Comparison of ENCODE assay signal across 8 cellular contexts in the genomic region with DNA sequence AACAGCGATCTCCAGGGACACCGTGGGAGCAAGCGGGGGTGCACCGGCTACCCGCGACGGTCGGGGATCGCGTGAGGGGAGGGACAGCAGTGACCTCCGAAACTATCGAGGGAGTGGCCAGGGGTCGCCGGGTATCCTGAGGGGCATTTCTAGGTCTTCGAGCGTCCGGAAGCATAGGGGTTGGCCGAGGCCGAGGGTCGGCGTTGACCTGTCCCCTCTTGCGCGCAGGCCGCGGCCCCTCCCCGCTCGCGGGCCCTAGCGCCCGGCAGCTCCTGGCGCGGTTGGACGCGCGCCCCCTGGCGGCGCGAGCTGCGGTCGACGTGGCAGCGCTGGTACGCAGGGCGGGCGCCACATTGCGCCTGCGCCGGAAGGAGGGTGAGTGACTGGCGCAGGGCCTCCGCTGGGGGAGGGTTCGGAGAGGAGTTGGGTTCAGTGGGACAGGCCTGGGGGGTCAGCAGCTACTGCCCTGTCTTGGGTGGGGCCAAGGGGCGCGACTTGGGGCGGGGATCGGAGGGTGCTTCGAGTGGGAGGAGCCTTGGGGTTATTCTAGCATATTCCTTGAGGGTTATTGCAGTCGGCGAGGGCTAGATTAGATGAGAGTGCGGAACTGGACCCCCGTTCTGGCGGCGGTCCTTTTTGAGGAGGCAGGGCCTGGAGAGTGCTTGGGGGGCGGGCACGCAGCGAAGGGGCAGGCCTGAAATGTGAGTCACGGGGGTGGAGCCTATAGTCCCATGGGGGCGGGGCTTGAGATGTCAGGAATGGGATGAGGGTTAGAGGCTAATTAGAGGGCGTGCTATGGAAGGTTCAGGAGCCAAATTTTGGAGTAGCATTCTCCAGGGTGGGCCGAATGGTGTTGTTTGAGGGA. TPM values are rescaled to one million over a fixed set of nuclear protein-coding genes. Genes with fewer than 3 reads are reported as not detected.
A peak's percentile ranks its signal among the peaks of the same experiment; 100 is the strongest.
DNase-seq lines count a peak whose midpoint lies in the region; ATAC-seq and TF ChIP-seq lines count a peak whose summit lies in the region.

No MANE protein-coding gene starts in this region.

- H3K4me3 ChIP-seq in CD4-positive, CD25-positive, alpha-beta regulatory T cell (ENCODE audit: low read depth, low read length) = no peak overlapping the region
- H3K4me3 ChIP-seq in OCI-LY1 (ENCODE audit: low read depth, low read length, poor library complexity, severe bottlenecking) = peak overlapping the region; percentile 59
- H3K4me3 ChIP-seq in epithelial cell of proximal tubule (ENCODE audit: low read depth, low read length) = peak overlapping the region; percentile 53

- ATAC-seq in CD4-positive, CD25-positive, alpha-beta regulatory T cell (ENCODE audit: low read depth in 2 of 2) = peak; percentile 59 to 66
- ATAC-seq in GM19452 (IDR thresholded peaks at IDR 0.05; ENCODE audit: unreplicated experiment) = peak; percentile 46

- peak overlapping the region; percentile 76 for H3K27ac ChIP-seq in CD4-positive, CD25-positive, alpha-beta regulatory T cell (ENCODE audit: insufficient read depth, low read length, poor library complexity, severe bottlenecking)
- H3K27ac ChIP-seq in OCI-LY1 (ENCODE audit: low read depth, low read length, poor library complexity, severe bottlenecking) = peak overlapping the region; percentile 74

- no peaks in the 10 kb centered on the region for H3K27me3 Mint-ChIP-seq in CD4-positive, CD25-positive, alpha-beta regulatory T cell

- peak overlapping the region; percentile 61 to 95 (median 81) for H3K4me3 Mint-ChIP-seq in CD4-positive, CD25-positive, alpha-beta regulatory T cell

- H3K4me1 Mint-ChIP-seq in CD4-positive, CD25-positive, alpha-beta regulatory T cell = peaks cover 0 to 37% (median 14%) of the 10 kb centered on the region in 4 donors

- no peaks in the 10 kb centered on the region for H4K20me1 ChIP-seq in OCI-LY1 (ENCODE audit: insufficient read depth, low read length)

- H3K9me2 ChIP-seq in OCI-LY1 (ENCODE audit: low read depth, low read length) = no peaks in the 10 kb centered on the region

- no peaks in the 10 kb centered on the region for H3K36me3 Mint-ChIP-seq in CD4-positive, CD25-positive, alpha-beta regulatory T cell

- TF ChIP-seq CTCF in OCI-LY1 (IDR thresholded peaks at IDR 0.05; ENCODE audit: low read length) = peak; percentile 52
- TF ChIP-seq CTCF in epithelial cell of proximal tubule (conservative IDR thresholded peaks at IDR 0.05; ENCODE audit: low read depth, low read length) = peak; percentile 49

- peaks cover 0 to 1% (median 0%) of the 10 kb centered on the region in 7 donors for H3K9me3 Mint-ChIP-seq in CD4-positive, CD25-positive, alpha-beta regulatory T cell

- no peaks in the 10 kb centered on the region for H3K36me3 ChIP-seq in CD4-positive, CD25-positive, alpha-beta regulatory T cell (ENCODE audit: control insufficient read depth, insufficient read depth, low read length)
- H3K36me3 ChIP-seq in OCI-LY1 (ENCODE audit: insufficient read depth, low read length) = no peaks in the 10 kb centered on the region

- H2AFZ ChIP-seq in OCI-LY1 (ENCODE audit: low read length) = 0 out of 2 replicates have a peak overlapping the region, but pooled peaks have one; percentile 42

- H3K27ac Mint-ChIP-seq in CD4-positive, CD25-positive, alpha-beta regulatory T cell = peak overlapping the region; percentile 86 to 96 (median 95)

- peak overlapping the region; percentile 73 for H3K4me2 ChIP-seq in OCI-LY1 (ENCODE audit: low read length)

- H3K27me3 ChIP-seq in CD4-positive, CD25-positive, alpha-beta regulatory T cell (ENCODE audit: control insufficient read depth, insufficient read depth, low read length) = no peaks in the 10 kb centered on the region
- no peaks in the 10 kb centered on the region for H3K27me3 ChIP-seq in OCI-LY1 (ENCODE audit: insufficient read depth, low read length)

- peaks cover 27% of the 10 kb centered on the region for H3K4me1 ChIP-seq in CD4-positive, CD25-positive, alpha-beta regulatory T cell (ENCODE audit: control insufficient read depth, insufficient read depth, low read length, poor library complexity, severe bottlenecking)
- H3K4me1 ChIP-seq in OCI-LY1 (ENCODE audit: insufficient read depth, low read length, severe bottlenecking) = peaks cover 31% of the 10 kb centered on the region

- no peaks in the 10 kb centered on the region for H3F3A ChIP-seq in OCI-LY1 (ENCODE audit: insufficient read depth, low read length)

- no peaks in the 10 kb centered on the region for H3K9me3 ChIP-seq in CD4-positive, CD25-positive, alpha-beta regulatory T cell (ENCODE audit: control insufficient read depth in 2 of 2, low read length in 2 of 2)
- no peaks in the 10 kb centered on the region for H3K9me3 ChIP-seq in OCI-LY1 (ENCODE audit: low read length)

- no peaks in the 10 kb centered on the region for H3K79me2 ChIP-seq in OCI-LY1 (ENCODE audit: insufficient read depth, low read length)

- DNase-seq in CD4-positive, CD25-positive, alpha-beta regulatory T cell = peak; percentile 73 to 84 (median 83)
- DNase-seq in HUDEP-2 (lab: John Stamatoyannopoulos, UW; ENCODE audit: unreplicated experiment in 76 of 76) (peak; percentile 11 to 95 (median 86)), activated T-cell treated with anti-CD3 and anti-CD28 coated beads for 48 hours (ENCODE audit: low read depth) (peak; percentile 80), epithelial cell of proximal tubule (ENCODE audit: low read depth) (no peak), mucosa of gallbladder (ENCODE audit: low spot score) (peak; percentile 85)
- DNase-seq in stimulated activated CD8-positive, alpha-beta memory T cell treated with anti-CD3 and anti-CD28 coated beads, Interleukin-7, amount 100 ng/mL, for 1 hour (ENCODE audit: low read depth in 2 of 2) = peak; percentile 48 to 60

- peak overlapping the region; percentile 70 for H3K9ac ChIP-seq in OCI-LY1 (ENCODE audit: low read length)

RNA-seq across cellular contexts. Expression of a gene that starts 1.2 kb away (rescaled TPM):
- total RNA-seq in CD4-positive, CD25-positive, alpha-beta regulatory T cell = 0.57 TPM
- polyA plus RNA-seq in CD4-positive, CD25-positive, alpha-beta regulatory T cell = 1 to 10 TPM in 1 of 4 donors, under 1 TPM in 3; 0.49 to 1.0 (median 0.62) TPM
- 8.3 and 9.6 TPM in 2 replicates for total RNA-seq in epithelial cell of proximal tubule
- total RNA-seq in mucosa of gallbladder = 18.3 TPM

RNA-seq across cellular contexts. Expression of a gene that starts 7.9 kb away (rescaled TPM):
- 141 TPM for total RNA-seq in CD4-positive, CD25-positive, alpha-beta regulatory T cell
- polyA plus RNA-seq in CD4-positive, CD25-positive, alpha-beta regulatory T cell = 100 to 1,000 TPM; 222 to 354 (median 242) TPM
- total RNA-seq in epithelial cell of proximal tubule = 115 and 132 TPM in 2 replicates
- total RNA-seq in mucosa of gallbladder = 44.0 TPM

RNA-seq across cellular contexts. Expression of a gene that starts 22.4 kb away (rescaled TPM):
- 7.3 TPM for total RNA-seq in CD4-positive, CD25-positive, alpha-beta regulatory T cell
- 1 to 10 TPM; 2.7 to 4.7 (median 3.5) TPM for polyA plus RNA-seq in CD4-positive, CD25-positive, alpha-beta regulatory T cell
- total RNA-seq in epithelial cell of proximal tubule = 13.0 and 18.5 TPM in 2 replicates
- 16.3 TPM for total RNA-seq in mucosa of gallbladder

RNA-seq across cellular contexts. Expression of a gene that starts 36.2 kb away (rescaled TPM):
- total RNA-seq in CD4-positive, CD25-positive, alpha-beta regulatory T cell = 1.3 TPM
- polyA plus RNA-seq in CD4-positive, CD25-positive, alpha-beta regulatory T cell = under 1 TPM; 0.67 to 0.95 (median 0.84) TPM
- total RNA-seq in epithelial cell of proximal tubule = 0.17 and 0.29 TPM in 2 replicates
- total RNA-seq in mucosa of gallbladder = 1.9 TPM

RNA-seq across cellular contexts. Expression of a gene that starts 40.3 kb away (rescaled TPM):
- total RNA-seq in CD4-positive, CD25-positive, alpha-beta regulatory T cell = 17.4 TPM
- 10 to 100 TPM; 34.9 to 43.0 (median 37.7) TPM for polyA plus RNA-seq in CD4-positive, CD25-positive, alpha-beta regulatory T cell
- total RNA-seq in epithelial cell of proximal tubule (28.9 and 31.9 TPM in 2 replicates), mucosa of gallbladder (22.7 TPM)
